9 cellular contexts compared by ENCODE assay signal in the genomic region with DNA sequence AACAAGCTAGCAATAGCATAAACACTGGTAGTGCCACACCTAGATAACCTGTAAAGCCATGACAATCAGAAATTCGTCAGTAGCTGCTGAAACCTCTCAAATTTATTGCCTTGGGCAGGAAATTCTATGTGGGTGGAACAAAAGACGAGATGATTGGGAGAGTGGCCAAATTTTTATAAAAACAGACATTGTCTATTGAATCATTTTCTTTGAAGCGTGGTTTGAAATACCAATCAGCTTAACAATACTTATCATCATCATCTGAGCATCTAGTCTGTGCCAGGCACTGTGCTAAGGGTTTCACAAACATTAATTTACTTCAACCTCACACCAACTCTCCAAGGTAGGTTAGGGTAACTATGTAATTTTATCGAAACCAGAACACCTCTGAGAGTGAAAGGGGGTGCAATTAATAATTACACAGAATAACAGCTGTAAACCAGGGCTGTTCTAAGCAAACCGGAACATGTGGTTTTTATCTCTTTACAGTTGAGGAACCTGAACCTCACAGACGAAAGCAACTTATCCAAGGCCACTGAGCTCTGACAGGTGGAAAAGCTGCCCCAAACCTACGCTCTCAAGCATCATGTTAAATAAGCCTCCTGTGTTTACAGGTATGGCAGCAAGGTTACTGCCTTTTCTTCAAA. TPM values are rescaled to one million over a fixed set of nuclear protein-coding genes. Genes with fewer than 3 reads are reported as not detected.
DNase-seq lines count a peak whose midpoint lies in the region; ATAC-seq, FAIRE-seq and TF ChIP-seq lines count a peak whose summit lies in the region.
"Had no signal": no experiment of that assay in that cellular context is flagged by ENCODE, and none has a peak within 500 bp of the region (broad histone marks: within the 10 kb centered on the region; RNA-seq: fewer than 3 reads in every experiment).

No MANE protein-coding gene starts in this region.

- no peak overlapping the region for H4K5ac ChIP-seq in IMR-90 (ENCODE audit: low read depth, low read length)

- no peak overlapping the region for H2AK9ac ChIP-seq in IMR-90 (replicated peaks; ENCODE audit: low read depth, low read length, poor library complexity)

- TF ChIP-seq CTCF in IMR-90 (conservative IDR thresholded peaks at IDR 0.05; ENCODE audit: low read depth, low read length) (no peak), coronary artery (IDR thresholded peaks at IDR 0.05) (no peak), osteocyte (IDR thresholded peaks at IDR 0.05) (no peak)

- no peaks in the 10 kb centered on the region for H4K20me1 ChIP-seq in IMR-90 (ENCODE audit: insufficient read depth, low read length)

- H3K14ac ChIP-seq in IMR-90 (replicated peaks; ENCODE audit: low read depth, low read length), result no peak overlapping the region

- peaks cover 4% of the 10 kb centered on the region; the same call in 1 of the 2 replicates for H3K9me1 ChIP-seq in IMR-90 (ENCODE audit: insufficient read depth, low read length)

- no peak overlapping the region for H4K8ac ChIP-seq in IMR-90 (ENCODE audit: low read depth in 2 of 2, low read length in 2 of 2)

- CTCF ChIA-PET in IMR-90 (lab: Yijun Ruan, JAX), result no interaction called here

- H3K9me3 Mint-ChIP-seq in osteocyte (ENCODE audit: unreplicated experiment), result no peaks in the 10 kb centered on the region

- H3K9me3 ChIP-seq in IMR-90 (ENCODE audit: control insufficient read depth, insufficient read depth, low read length) (no peaks in the 10 kb centered on the region), adipocyte (ENCODE audit: control insufficient read depth, low read length) (no peaks in the 10 kb centered on the region)

- TF ChIP-seq POLR2A in GM12892 (IDR thresholded peaks at IDR 0.05; ENCODE audit: low read depth, low read length) (no peak), IMR-90 (IDR thresholded peaks at IDR 0.05; ENCODE audit: low read depth, low read length) (no peak)

- H3K79me1 ChIP-seq in IMR-90 (ENCODE audit: low read depth in 1 of 2, low read length in 2 of 2), result no peaks in the 10 kb centered on the region; a peak in 1 of 4 replicates

- no CpG with 5 or more reads among the region's 7 CpGs for WGBS in IMR-90 (ENCODE audit: extremely low coverage in 2 of 2, insufficient read length in 1 of 2), 2 experiments

- H3K4me2 ChIP-seq in IMR-90 (ENCODE audit: low read depth, low read length), result no peak overlapping the region

- dilution Hi-C loops in IMR-90 (cut with HindIII; ENCODE audit: low sequenced_read_pairs, unreplicated experiment), result no loop called here

- intact Hi-C loops in IMR-90 (cut with micrococcal nuclease), result no loop called here

- H2AFZ ChIP-seq in IMR-90 (replicated peaks; ENCODE audit: low read length, poor library complexity), result no peak overlapping the region

- H3K36me3 ChIP-seq in IMR-90 (ENCODE audit: control insufficient read depth, insufficient read depth, low read length) (no peaks in the 10 kb centered on the region), adipocyte (ENCODE audit: control insufficient read depth, insufficient read depth, low read length, severe bottlenecking) (no peaks in the 10 kb centered on the region)

- no peak overlapping the region for H3K27ac Mint-ChIP-seq in osteocyte (ENCODE audit: unreplicated experiment)

- DNase-seq in GM12892 (ENCODE audit: insufficient read length) (no peak), IMR-90 (peak; percentile 52), adipocyte (ENCODE audit: low read depth) (peak; percentile 31), non-pigmented ciliary epithelial cell (ENCODE audit: low read depth) (peak; percentile 41), coronary artery (ENCODE audit: low spot score) (no peak), osteocyte (ENCODE audit: extremely low spot score, unreplicated experiment) (no peak), ureter (ENCODE audit: low spot score) (no peak)

- H2BK20ac ChIP-seq in IMR-90 (ENCODE audit: low read depth, low read length), result no peak overlapping the region

- H3K27me3 ChIP-seq in IMR-90 (ENCODE audit: control insufficient read depth, insufficient read depth, low read length), result no peaks in the 10 kb centered on the region
- no peaks in the 10 kb centered on the region for H3K27me3 ChIP-seq in adipocyte (replicated peaks; ENCODE audit: control insufficient read depth, insufficient read depth, low read length)

- H3K9ac ChIP-seq in IMR-90 (ENCODE audit: low read depth, low read length) (no peak overlapping the region), adipocyte (ENCODE audit: low read length) (no peak overlapping the region)

- POLR2A ChIA-PET in IMR-90 (lab: Charles Lee; ENCODE audit: unreplicated experiment), result no interaction called here

- FAIRE-seq in GM12892 (lab: Jason Lieb, UNC), result peak; percentile 72

- ATAC-seq in GM21529 (IDR thresholded peaks at IDR 0.05; ENCODE audit: unreplicated experiment), result peak; percentile 93
- no peak for ATAC-seq in IMR-90 (ENCODE audit: low read depth)

- H2BK5ac ChIP-seq in IMR-90 (ENCODE audit: low read depth, low read length, poor library complexity, severe bottlenecking), result no peak overlapping the region

- H3K27me3 Mint-ChIP-seq in osteocyte (ENCODE audit: unreplicated experiment), result no peaks in the 10 kb centered on the region

- no peak overlapping the region for H4K91ac ChIP-seq in IMR-90 (ENCODE audit: insufficient read depth, low read depth, low read length)

- no peak for TF ChIP-seq RAD21 in IMR-90 (IDR thresholded peaks at IDR 0.05; ENCODE audit: low read length)

- no peak overlapping the region for H3K27ac ChIP-seq in IMR-90 (ENCODE audit: insufficient read depth, low read length)
- no peak overlapping the region for H3K27ac ChIP-seq in coronary artery

- BruUV-seq in IMR-90 (replicated peaks; lab: Mats Ljungman, UMichigan), result no TSS peak

- no peak overlapping the region for H3K23ac ChIP-seq in IMR-90 (ENCODE audit: low read depth, low read length)

- H3K56ac ChIP-seq in IMR-90 (ENCODE audit: extremely low read depth, insufficient read depth, low read length), result no peak overlapping the region

- no peak overlapping the region for H2AK5ac ChIP-seq in IMR-90 (ENCODE audit: low read depth, low read length)

- no peak overlapping the region for H3K4ac ChIP-seq in IMR-90 (ENCODE audit: low read depth, low read length)

- H2BK15ac ChIP-seq in IMR-90 (ENCODE audit: low read depth, low read length), result no peak overlapping the region

- H3K4me1 Mint-ChIP-seq in osteocyte (ENCODE audit: unreplicated experiment), result peaks cover 2% of the 10 kb centered on the region

- H3K4me1 ChIP-seq in IMR-90 (ENCODE audit: control insufficient read depth, insufficient read depth, low read length) (0 out of 2 replicates have a peak, but pooled peaks cover 2% of the 10 kb centered on the region), adipocyte (ENCODE audit: control insufficient read depth, insufficient read depth, low read length) (peaks cover 4% of the 10 kb centered on the region)

- in situ Hi-C loops in IMR-90 (cut with MboI; ENCODE audit: low sequenced_read_pairs), result no loop called here

- H3K4me3 Mint-ChIP-seq in osteocyte (ENCODE audit: unreplicated experiment), result no peak overlapping the region
- H3K4me3 Mint-ChIP-seq: neural crest cell had no signal

- peaks cover 8% of the 10 kb centered on the region for H3K36me3 Mint-ChIP-seq in osteocyte (ENCODE audit: unreplicated experiment)

- H3K18ac ChIP-seq in IMR-90 (ENCODE audit: low read depth, low read length), result no peak overlapping the region

- H3K4me3 ChIP-seq in IMR-90 (ENCODE audit: insufficient read depth, low read depth, low read length), result no peak overlapping the region
- H3K4me3 ChIP-seq in adipocyte (ENCODE audit: low read length), result no peak overlapping the region
- H3K4me3 ChIP-seq in coronary artery, result no peak overlapping the region

- H2BK120ac ChIP-seq in IMR-90 (ENCODE audit: low read depth, low read length), result no peak overlapping the region

TF ChIP-seq in IMR-90, 13 proteins besides CTCF, POLR2A, EP300 and RAD21 (continues in another document):
- TF ChIP-seq MXI1 (IDR thresholded peaks at IDR 0.05; ENCODE audit: borderline replicate concordance, low read depth, low read length) (no peak), BHLHE40 (IDR thresholded peaks at IDR 0.05; ENCODE audit: low read depth, low read length) (no peak), MAZ (IDR thresholded peaks at IDR 0.05; ENCODE audit: borderline replicate concordance, low read depth, low read length) (no peak), RFX5 (IDR thresholded peaks at IDR 0.05; ENCODE audit: low read depth, low read length) (no peak), SMC3 (IDR thresholded peaks at IDR 0.05; ENCODE audit: low read depth, low read length) (no peak), CEBPB (IDR thresholded peaks at IDR 0.05; ENCODE audit: low read depth, low read length) (no peak), RCOR1 (IDR thresholded peaks at IDR 0.05; ENCODE audit: insufficient replicate concordance, low read length) (no peak)
- TF ChIP-seq, protein P1, sequence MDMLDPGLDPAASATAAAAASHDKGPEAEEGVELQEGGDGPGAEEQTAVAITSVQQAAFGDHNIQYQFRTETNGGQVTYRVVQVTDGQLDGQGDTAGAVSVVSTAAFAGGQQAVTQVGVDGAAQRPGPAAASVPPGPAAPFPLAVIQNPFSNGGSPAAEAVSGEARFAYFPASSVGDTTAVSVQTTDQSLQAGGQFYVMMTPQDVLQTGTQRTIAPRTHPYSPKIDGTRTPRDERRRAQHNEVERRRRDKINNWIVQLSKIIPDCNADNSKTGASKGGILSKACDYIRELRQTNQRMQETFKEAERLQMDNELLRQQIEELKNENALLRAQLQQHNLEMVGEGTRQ (IDR thresholded peaks at IDR 0.05; ENCODE audit: low read depth, low read length), result no peak
- TF ChIP-seq, protein P2, sequence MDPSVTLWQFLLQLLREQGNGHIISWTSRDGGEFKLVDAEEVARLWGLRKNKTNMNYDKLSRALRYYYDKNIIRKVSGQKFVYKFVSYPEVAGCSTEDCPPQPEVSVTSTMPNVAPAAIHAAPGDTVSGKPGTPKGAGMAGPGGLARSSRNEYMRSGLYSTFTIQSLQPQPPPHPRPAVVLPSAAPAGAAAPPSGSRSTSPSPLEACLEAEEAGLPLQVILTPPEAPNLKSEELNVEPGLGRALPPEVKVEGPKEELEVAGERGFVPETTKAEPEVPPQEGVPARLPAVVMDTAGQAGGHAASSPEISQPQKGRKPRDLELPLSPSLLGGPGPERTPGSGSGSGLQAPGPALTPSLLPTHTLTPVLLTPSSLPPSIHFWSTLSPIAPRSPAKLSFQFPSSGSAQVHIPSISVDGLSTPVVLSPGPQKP (IDR thresholded peaks at IDR 0.05; ENCODE audit: borderline replicate concordance, low read depth, low read length), result no peak

RNA-seq across cellular contexts. Expression of a gene that starts 43.4 kb away (rescaled TPM):
- polyA plus RNA-seq in GM12892 (2012; ENCODE audit: missing spikeins), result 0.25 TPM
- 6.9 and 7.2 TPM in 2 replicates for total RNA-seq in IMR-90 (2012; rRNA removed)
- polyA plus RNA-seq in IMR-90 (2012; rRNA removed), result 5.6 and 6.0 TPM in 2 replicates
- polyA plus RNA-seq in IMR-90 (2012; cell fraction: cytosol; rRNA removed), result 1.7 and 2.4 TPM in 2 replicates
- 3.7 and 6.6 TPM in 2 replicates for polyA plus RNA-seq in IMR-90 (2012; cell fraction: nucleus; rRNA removed; ENCODE audit: low replicate concordance)
- total RNA-seq in osteocyte, result 19.0 and 21.2 TPM in 2 replicates
- total RNA-seq in ureter, result 25.1 TPM

RNA-seq across cellular contexts. Expression of a gene that starts 51.8 kb away (rescaled TPM):
- polyA plus RNA-seq in GM12892 (2012; ENCODE audit: missing spikeins), result 18.8 TPM
- total RNA-seq in IMR-90 (2012; rRNA removed), result 3.9 and 5.6 TPM in 2 replicates
- 6.1 and 14.9 TPM in 2 replicates for polyA plus RNA-seq in IMR-90 (2012; rRNA removed)
- 5.5 and 37.5 TPM in 2 replicates for polyA plus RNA-seq in IMR-90 (2012; cell fraction: cytosol; rRNA removed)
- 8.6 and 15.1 TPM in 2 replicates for polyA plus RNA-seq in IMR-90 (2012; cell fraction: nucleus; rRNA removed; ENCODE audit: low replicate concordance)
- 33.9 and 36.8 TPM in 2 replicates for total RNA-seq in osteocyte
- total RNA-seq in ureter, result 101 TPM

Comparison
In these comparisons a context has a peak if more than half of its experiments do, and no peak if none do; other contexts are left out.
1. DNase-seq: peak in IMR-90 (single experiment), adipocyte (single experiment) and non-pigmented ciliary epithelial cell (single experiment); none in GM12892 (single experiment), coronary artery (single experiment), osteocyte (single experiment) and ureter (single experiment).